In genomic region chr3:30707825-30708224, GRCh38 we compare ENCODE assay signal across 1 cellular context.
TF ChIP-seq lines count a peak whose summit lies in the region.

No MANE protein-coding gene starts in this region.

TF ChIP-seq in endothelial cell of umbilical vein, 7 proteins besides CTCF, POLR2A, EP300 and RAD21 (continued from another document):
- TF ChIP-seq MYC (IDR thresholded peaks at IDR 0.05; ENCODE audit: low read depth, low read length) = no peak
- no peak for TF ChIP-seq JUN (IDR thresholded peaks at IDR 0.05; ENCODE audit: borderline replicate concordance, insufficient read depth, insufficient read length, low read depth)
